In the genomic region with DNA sequence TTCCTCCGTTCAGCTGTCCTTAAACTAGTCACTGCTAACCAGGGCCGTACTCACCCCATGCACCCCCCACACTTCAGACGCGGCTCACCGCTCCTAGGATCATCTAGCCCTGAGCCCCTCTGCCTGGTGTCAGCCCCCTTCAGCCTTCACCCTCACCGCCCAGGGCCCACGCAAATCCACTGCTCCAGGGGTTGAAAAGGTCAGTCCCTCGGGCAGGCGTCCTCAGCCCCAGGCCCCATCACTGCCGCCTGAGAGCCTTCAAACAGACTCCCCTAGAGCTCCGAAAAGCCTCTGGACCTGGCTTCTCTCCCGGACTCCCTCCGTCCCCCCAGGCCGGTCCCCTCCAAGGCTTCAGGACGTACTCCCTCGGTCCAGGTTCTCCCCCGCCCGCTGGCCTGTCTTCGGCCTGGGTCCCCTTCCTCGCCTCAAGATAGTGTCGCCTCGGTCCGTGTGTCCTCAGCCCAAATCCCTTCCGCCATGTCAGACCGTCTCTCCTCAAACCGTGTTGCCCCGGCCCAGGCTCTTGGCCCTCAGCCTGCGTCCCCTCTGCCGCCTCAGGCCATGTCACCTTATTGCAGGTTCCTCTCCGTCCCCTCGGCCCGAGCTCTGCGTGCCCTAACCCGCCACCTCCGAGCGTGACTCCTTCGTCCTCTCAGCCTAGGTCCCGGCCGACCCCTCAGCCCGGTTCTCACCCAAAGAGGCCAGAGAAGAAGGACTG, we compare ENCODE assay signal across 8 cellular contexts. TPM values are rescaled to one million over a fixed set of nuclear protein-coding genes. Genes with fewer than 3 reads are reported as not detected.
A peak's percentile ranks its signal among the peaks of the same experiment; 100 is the strongest.
DNase-seq lines count a peak whose midpoint lies in the region; ATAC-seq and TF ChIP-seq lines count a peak whose summit lies in the region.

No MANE protein-coding gene starts in this region.

- peak; percentile 2 for ATAC-seq in GM21619 (IDR thresholded peaks at IDR 0.05; ENCODE audit: unreplicated experiment)
- ATAC-seq in HG02642 (IDR thresholded peaks at IDR 0.05; ENCODE audit: poor library complexity, unreplicated experiment): no peak

- H3K27me3 ChIP-seq in OCI-LY1 (ENCODE audit: insufficient read depth, low read length) (no peaks in the 10 kb centered on the region), neural cell (ENCODE audit: insufficient read depth, low read depth, low read length) (no peaks in the 10 kb centered on the region)

- H3K4me2 ChIP-seq in OCI-LY1 (ENCODE audit: low read length) (peak overlapping the region; percentile 95), neural cell (ENCODE audit: low read length) (peak overlapping the region; percentile 85)

- DNase-seq in ecto neural progenitor cell (ENCODE audit: low spot score) (peak; percentile 60), SKM-1 (lab: John Stamatoyannopoulos, UW; ENCODE audit: unreplicated experiment) (no peak), germinal center (ENCODE audit: low spot score) (no peak), NCI-H2171 (lab: John Stamatoyannopoulos, UW) (no peak)

- TF ChIP-seq RAD21 in neural cell (conservative IDR thresholded peaks at IDR 0.05): no peak

- H3F3A ChIP-seq in OCI-LY1 (ENCODE audit: insufficient read depth, low read length): no peaks in the 10 kb centered on the region
- H3F3A ChIP-seq in neural cell (ENCODE audit: insufficient read depth, low read length, poor library complexity, severe bottlenecking): no peaks in the 10 kb centered on the region

- H3K9me2 ChIP-seq in OCI-LY1 (ENCODE audit: low read depth, low read length): no peaks in the 10 kb centered on the region
- no peaks in the 10 kb centered on the region for H3K9me2 ChIP-seq in neural cell (ENCODE audit: insufficient read depth, low read length)

- no peak for TF ChIP-seq CTCF in OCI-LY1 (IDR thresholded peaks at IDR 0.05; ENCODE audit: low read length)
- no peak for TF ChIP-seq CTCF in neural cell (IDR thresholded peaks at IDR 0.05; ENCODE audit: poor library complexity, severe bottlenecking)

- no peaks in the 10 kb centered on the region for H4K20me1 ChIP-seq in OCI-LY1 (ENCODE audit: insufficient read depth, low read length)
- no peaks in the 10 kb centered on the region for H4K20me1 ChIP-seq in neural cell (ENCODE audit: insufficient read depth)

- H3K36me3 ChIP-seq in OCI-LY1 (ENCODE audit: insufficient read depth, low read length): peaks cover 7% of the 10 kb centered on the region; the same call in 1 of the 2 replicates
- no peaks in the 10 kb centered on the region for H3K36me3 ChIP-seq in neural cell (ENCODE audit: insufficient read depth, low read length)

- H2AFZ ChIP-seq in OCI-LY1 (ENCODE audit: low read length): no peak overlapping the region
- H2AFZ ChIP-seq in neural cell (ENCODE audit: low read depth, low read length): no peak overlapping the region

- H3K4me3 ChIP-seq in OCI-LY1 (ENCODE audit: low read depth, low read length, poor library complexity, severe bottlenecking): peak overlapping the region; percentile 91
- peak overlapping the region; percentile 84 for H3K4me3 ChIP-seq in neural cell (ENCODE audit: low read length)

- H3K79me2 ChIP-seq in OCI-LY1 (ENCODE audit: insufficient read depth, low read length): peaks cover 30% of the 10 kb centered on the region
- H3K79me2 ChIP-seq in neural cell (replicated peaks; ENCODE audit: insufficient read depth, low read length): peaks cover 33% of the 10 kb centered on the region

- peak overlapping the region; percentile 25 for H3K27ac ChIP-seq in OCI-LY1 (ENCODE audit: low read depth, low read length, poor library complexity, severe bottlenecking)
- H3K27ac ChIP-seq in neural cell (ENCODE audit: low read length): peak overlapping the region; percentile 91

- no peak for TF ChIP-seq EP300 in neural cell (conservative IDR thresholded peaks at IDR 0.05; ENCODE audit: poor library complexity, severe bottlenecking)

- H3K9ac ChIP-seq in OCI-LY1 (ENCODE audit: low read length): peak overlapping the region; percentile 91
- H3K9ac ChIP-seq in neural cell (ENCODE audit: low read length): peak overlapping the region; percentile 90

- H3K9me3 ChIP-seq in OCI-LY1 (ENCODE audit: low read length) (no peaks in the 10 kb centered on the region), neural cell (ENCODE audit: low read length) (no peaks in the 10 kb centered on the region)

- H3K4me1 ChIP-seq in OCI-LY1 (ENCODE audit: insufficient read depth, low read length, severe bottlenecking): peaks cover 41% of the 10 kb centered on the region

TF ChIP-seq in neural cell, 6 proteins besides CTCF, POLR2A, EP300 and RAD21:
- TF ChIP-seq TAF1 (IDR thresholded peaks at IDR 0.05; ENCODE audit: low read depth): no peak
- no peak for TF ChIP-seq EZH2 (IDR thresholded peaks at IDR 0.05; ENCODE audit: borderline replicate concordance, insufficient read depth, low read length, poor library complexity, severe bottlenecking)
- no peak for TF ChIP-seq MXI1 (conservative IDR thresholded peaks at IDR 0.05; ENCODE audit: poor library complexity, severe bottlenecking)
- TF ChIP-seq, protein P1, sequence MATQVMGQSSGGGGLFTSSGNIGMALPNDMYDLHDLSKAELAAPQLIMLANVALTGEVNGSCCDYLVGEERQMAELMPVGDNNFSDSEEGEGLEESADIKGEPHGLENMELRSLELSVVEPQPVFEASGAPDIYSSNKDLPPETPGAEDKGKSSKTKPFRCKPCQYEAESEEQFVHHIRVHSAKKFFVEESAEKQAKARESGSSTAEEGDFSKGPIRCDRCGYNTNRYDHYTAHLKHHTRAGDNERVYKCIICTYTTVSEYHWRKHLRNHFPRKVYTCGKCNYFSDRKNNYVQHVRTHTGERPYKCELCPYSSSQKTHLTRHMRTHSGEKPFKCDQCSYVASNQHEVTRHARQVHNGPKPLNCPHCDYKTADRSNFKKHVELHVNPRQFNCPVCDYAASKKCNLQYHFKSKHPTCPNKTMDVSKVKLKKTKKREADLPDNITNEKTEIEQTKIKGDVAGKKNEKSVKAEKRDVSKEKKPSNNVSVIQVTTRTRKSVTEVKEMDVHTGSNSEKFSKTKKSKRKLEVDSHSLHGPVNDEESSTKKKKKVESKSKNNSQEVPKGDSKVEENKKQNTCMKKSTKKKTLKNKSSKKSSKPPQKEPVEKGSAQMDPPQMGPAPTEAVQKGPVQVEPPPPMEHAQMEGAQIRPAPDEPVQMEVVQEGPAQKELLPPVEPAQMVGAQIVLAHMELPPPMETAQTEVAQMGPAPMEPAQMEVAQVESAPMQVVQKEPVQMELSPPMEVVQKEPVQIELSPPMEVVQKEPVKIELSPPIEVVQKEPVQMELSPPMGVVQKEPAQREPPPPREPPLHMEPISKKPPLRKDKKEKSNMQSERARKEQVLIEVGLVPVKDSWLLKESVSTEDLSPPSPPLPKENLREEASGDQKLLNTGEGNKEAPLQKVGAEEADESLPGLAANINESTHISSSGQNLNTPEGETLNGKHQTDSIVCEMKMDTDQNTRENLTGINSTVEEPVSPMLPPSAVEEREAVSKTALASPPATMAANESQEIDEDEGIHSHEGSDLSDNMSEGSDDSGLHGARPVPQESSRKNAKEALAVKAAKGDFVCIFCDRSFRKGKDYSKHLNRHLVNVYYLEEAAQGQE (IDR thresholded peaks at IDR 0.05; ENCODE audit: borderline replicate concordance): no peak
- TF ChIP-seq SMC3 (conservative IDR thresholded peaks at IDR 0.05; ENCODE audit: poor library complexity): no peak
- no peak for TF ChIP-seq POLR2AphosphoS5 (IDR thresholded peaks at IDR 0.05)

RNA-seq across cellular contexts. Expression of a gene that starts 0.6 kb away (rescaled TPM):
- polyA plus RNA-seq in neural cell: 94.5 and 100 TPM in 2 replicates
- polyA minus RNA-seq in neural cell: 59.5 and 63.5 TPM in 2 replicates

RNA-seq across cellular contexts. Expression of a gene that starts 30.3 kb away (rescaled TPM):
- polyA plus RNA-seq in neural cell: 23.8 and 30.8 TPM in 2 replicates
- polyA minus RNA-seq in neural cell: 10.5 and 11.0 TPM in 2 replicates

RNA-seq across cellular contexts. Expression of a gene that starts 42.6 kb away (rescaled TPM):
- 14.1 and 18.3 TPM in 2 replicates for polyA plus RNA-seq in neural cell
- polyA minus RNA-seq in neural cell: 35.7 and 51.1 TPM in 2 replicates

RNA-seq across cellular contexts. Expression of a gene that starts 58.6 kb away (rescaled TPM):
- polyA plus RNA-seq in neural cell: not detected in 2 replicates
- polyA minus RNA-seq in neural cell: not detected in 2 replicates
